In the genomic region with DNA sequence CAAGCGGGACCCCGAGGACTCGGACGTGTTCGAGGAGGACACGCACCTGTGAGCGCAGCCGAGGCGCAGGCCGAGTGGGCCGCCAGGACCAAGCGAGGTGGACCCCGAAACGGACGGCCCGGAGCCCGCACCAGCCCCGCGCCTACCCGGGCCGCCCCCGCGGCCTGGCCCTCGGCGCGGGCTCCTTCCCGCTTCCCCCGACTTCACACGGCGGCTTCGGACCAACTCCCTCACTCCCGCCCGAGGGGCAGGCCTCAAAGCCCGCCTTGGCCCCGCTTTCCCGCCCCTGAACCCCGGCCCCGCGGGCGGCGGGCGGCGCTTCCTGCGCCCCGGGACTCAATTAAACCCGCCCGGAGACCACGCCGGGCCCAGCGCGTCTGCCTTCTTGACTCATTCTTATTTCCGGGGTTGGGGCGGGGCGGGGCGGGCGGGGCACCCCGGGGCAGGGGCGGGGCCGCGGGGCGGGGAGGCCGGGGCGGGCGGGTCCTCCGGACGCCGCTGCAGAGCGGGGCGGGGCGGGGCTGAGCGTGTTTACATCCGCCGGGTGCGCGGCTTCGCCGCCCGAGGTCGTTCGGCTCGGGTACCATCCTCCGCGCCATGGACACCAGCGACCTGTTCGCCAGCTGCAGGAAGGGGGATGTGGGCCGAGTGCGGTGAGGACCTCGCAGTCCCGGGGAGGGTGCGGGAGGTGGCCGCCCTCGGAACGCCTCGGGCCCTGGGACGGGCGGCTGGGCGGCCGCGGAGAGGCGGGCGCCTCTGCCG, we compare ENCODE assay signal across 1 cellular context.
TF ChIP-seq lines count a peak whose summit lies in the region.

A gene (plus strand): TSS at position 524 of the 762 bp plus-strand sequence. CDS start 74 bp downstream, at position 598.

TF ChIP-seq in H1, 55 proteins besides CTCF, POLR2A, EP300 and RAD21 (continued from another document):
- no peak for TF ChIP-seq JUND (IDR thresholded peaks at IDR 0.05; ENCODE audit: low read length)
